ENCODE assay signal across 11 cellular contexts in genomic region chr3:12046406-12046805, GRCh38. TPM values are rescaled to one million over a fixed set of nuclear protein-coding genes. Genes with fewer than 3 reads are reported as not detected.
DNase-seq lines count a peak whose midpoint lies in the region; ATAC-seq and TF ChIP-seq lines count a peak whose summit lies in the region.
"Had no signal": no experiment of that assay in that cellular context is flagged by ENCODE, and none has a peak within 500 bp of the region (broad histone marks: within the 10 kb centered on the region; RNA-seq: fewer than 3 reads in every experiment).

No MANE protein-coding gene starts in this region.

- H3K9me3 Mint-ChIP-seq in WTC11 (no peaks in the 10 kb centered on the region), mesothelial cell of epicardium (no peaks in the 10 kb centered on the region)
- H3K9me3 Mint-ChIP-seq: activated CD4-positive, alpha-beta T cell treated with anti-CD3 and anti-CD28 coated beads, Interleukin-2, amount 10 ng/mL, durations not matched to agents 24 days and 14 days had no signal

- peak; percentile 15 for TF ChIP-seq CTCF in GM12864 (IDR thresholded peaks at IDR 0.05; ENCODE audit: low read depth, low read length, missing control alignments)
- TF ChIP-seq CTCF in WTC11 (IDR thresholded peaks at IDR 0.05), result no peak
- peak; percentile 18 for TF ChIP-seq CTCF in mesothelial cell of epicardium (IDR thresholded peaks at IDR 0.05; ENCODE audit: unreplicated experiment)
- no peak for TF ChIP-seq CTCF in vagina (IDR thresholded peaks at IDR 0.05)
- TF ChIP-seq CTCF in MM.1S (IDR thresholded peaks at IDR 0.05; ENCODE audit: low read length), result no peak

- CTCF ChIA-PET in WTC11 (lab: Charles Lee), result interaction anchor here (0.6 to 1.4 kb wide), 16 partner anchors 11 to 355 kb away, joined by 3 to 11 read pairs (median 3); no protein-coding TSS in a partner anchor

- intact Hi-C loops in vagina (cut with DNase I), result no loop called here

- POLR2A ChIA-PET in WTC11 (lab: Charles Lee), result no interaction called here

- no peak overlapping the region for H2AFZ ChIP-seq in MM.1S (ENCODE audit: low read length)

- H3K9ac ChIP-seq in MM.1S (ENCODE audit: low read length), result no peak overlapping the region

- no peaks in the 10 kb centered on the region for H3K79me2 ChIP-seq in MM.1S (ENCODE audit: low read length)

- H3K4me3 Mint-ChIP-seq in WTC11 (no peak overlapping the region), mesothelial cell of epicardium (no peak overlapping the region)
- H3K4me3 Mint-ChIP-seq: activated CD4-positive, alpha-beta T cell treated with anti-CD3 and anti-CD28 coated beads, Interleukin-2, amount 10 ng/mL, durations not matched to agents 24 days and 14 days had no signal

- H3K27me3 Mint-ChIP-seq in WTC11 (ENCODE audit: low read depth) (no peaks in the 10 kb centered on the region), mesothelial cell of epicardium (ENCODE audit: low read depth) (peaks cover 21% of the 10 kb centered on the region)
- H3K27me3 Mint-ChIP-seq: activated CD4-positive, alpha-beta T cell treated with anti-CD3 and anti-CD28 coated beads, Interleukin-2, amount 10 ng/mL, durations not matched to agents 24 days and 14 days had no signal

- peaks cover under 1% of the 10 kb centered on the region; the same call in 1 of the 2 replicates for H3K4me1 Mint-ChIP-seq in WTC11
- H3K4me1 Mint-ChIP-seq in mesothelial cell of epicardium, result no peaks in the 10 kb centered on the region
- H3K4me1 Mint-ChIP-seq: activated CD4-positive, alpha-beta T cell treated with anti-CD3 and anti-CD28 coated beads, Interleukin-2, amount 10 ng/mL, durations not matched to agents 24 days and 14 days had no signal

- DNase-seq in GM12864 (ENCODE audit: low read depth), result no peak
- peak; percentile 44 for DNase-seq in NCI-H146 (lab: John Stamatoyannopoulos, UW)
- DNase-seq in WTC11 (ENCODE audit: low spot score), result no peak
- no peak for DNase-seq in mesothelial cell of epicardium (ENCODE audit: low spot score in 2 of 2, unreplicated experiment in 2 of 2)
- no peak for DNase-seq in vagina (ENCODE audit: extremely low spot score in 2 of 2)
- DNase-seq in MM.1S, result no peak
- DNase-seq: activated CD4-positive, alpha-beta T cell treated with anti-CD3 and anti-CD28 coated beads, Interleukin-2, amount 10 ng/mL, durations not matched to agents 24 days and 14 days had no signal

- ATAC-seq in WTC11, result peak; percentile 26; the same call in 1 of the 2 replicates
- no peak for ATAC-seq in GM19328 (IDR thresholded peaks at IDR 0.05; ENCODE audit: unreplicated experiment)
- ATAC-seq in HG03196 (IDR thresholded peaks at IDR 0.05; ENCODE audit: unreplicated experiment), result no peak

- H4K20me1 ChIP-seq in MM.1S (ENCODE audit: insufficient read depth, low read length), result no peaks in the 10 kb centered on the region

- H3K27me3 ChIP-seq in vagina (no peaks in the 10 kb centered on the region), MM.1S (replicated peaks; ENCODE audit: insufficient read depth, low read length) (no peaks in the 10 kb centered on the region)

- H3K27ac Mint-ChIP-seq in WTC11 (no peak overlapping the region), mesothelial cell of epicardium (no peak overlapping the region)
- H3K27ac Mint-ChIP-seq: activated CD4-positive, alpha-beta T cell treated with anti-CD3 and anti-CD28 coated beads, Interleukin-2, amount 10 ng/mL, durations not matched to agents 24 days and 14 days had no signal

- H3K36me3 Mint-ChIP-seq in WTC11 (no peaks in the 10 kb centered on the region), mesothelial cell of epicardium (no peaks in the 10 kb centered on the region)

- H3F3A ChIP-seq in MM.1S (ENCODE audit: insufficient read depth, low read length), result no peaks in the 10 kb centered on the region

- no peak for TF ChIP-seq POLR2A in vagina (IDR thresholded peaks at IDR 0.05)

- H3K4me1 ChIP-seq in vagina, result no peaks in the 10 kb centered on the region
- H3K4me1 ChIP-seq in MM.1S (ENCODE audit: low read length), result no peaks in the 10 kb centered on the region

- H3K4me3 ChIP-seq in GM12864 (ENCODE audit: low read depth, low read length) (no peak overlapping the region), vagina (no peak overlapping the region), MM.1S (ENCODE audit: low read length) (no peak overlapping the region)
- H3K4me3 ChIP-seq: coronary artery had no signal

- no peaks in the 10 kb centered on the region for H3K36me3 ChIP-seq in vagina
- H3K36me3 ChIP-seq in MM.1S (replicated peaks; ENCODE audit: insufficient read depth, low read length), result no peaks in the 10 kb centered on the region

- no peak overlapping the region for H3K27ac ChIP-seq in vagina
- H3K27ac ChIP-seq in MM.1S (ENCODE audit: low read length), result no peak overlapping the region
- H3K27ac ChIP-seq: coronary artery had no signal

- H3K9me3 ChIP-seq in vagina, result no peaks in the 10 kb centered on the region
- no peaks in the 10 kb centered on the region for H3K9me3 ChIP-seq in MM.1S (replicated peaks; ENCODE audit: insufficient read depth, low read length)

- no peak overlapping the region for H3K4me2 ChIP-seq in MM.1S (ENCODE audit: low read depth, low read length)

- no peaks in the 10 kb centered on the region for H3K9me2 ChIP-seq in MM.1S (replicated peaks; ENCODE audit: insufficient read depth, low read length)

TF ChIP-seq in WTC11, 78 proteins besides CTCF, POLR2A, EP300 and RAD21 (continues in another document):
- TF ChIP-seq, protein P1, sequence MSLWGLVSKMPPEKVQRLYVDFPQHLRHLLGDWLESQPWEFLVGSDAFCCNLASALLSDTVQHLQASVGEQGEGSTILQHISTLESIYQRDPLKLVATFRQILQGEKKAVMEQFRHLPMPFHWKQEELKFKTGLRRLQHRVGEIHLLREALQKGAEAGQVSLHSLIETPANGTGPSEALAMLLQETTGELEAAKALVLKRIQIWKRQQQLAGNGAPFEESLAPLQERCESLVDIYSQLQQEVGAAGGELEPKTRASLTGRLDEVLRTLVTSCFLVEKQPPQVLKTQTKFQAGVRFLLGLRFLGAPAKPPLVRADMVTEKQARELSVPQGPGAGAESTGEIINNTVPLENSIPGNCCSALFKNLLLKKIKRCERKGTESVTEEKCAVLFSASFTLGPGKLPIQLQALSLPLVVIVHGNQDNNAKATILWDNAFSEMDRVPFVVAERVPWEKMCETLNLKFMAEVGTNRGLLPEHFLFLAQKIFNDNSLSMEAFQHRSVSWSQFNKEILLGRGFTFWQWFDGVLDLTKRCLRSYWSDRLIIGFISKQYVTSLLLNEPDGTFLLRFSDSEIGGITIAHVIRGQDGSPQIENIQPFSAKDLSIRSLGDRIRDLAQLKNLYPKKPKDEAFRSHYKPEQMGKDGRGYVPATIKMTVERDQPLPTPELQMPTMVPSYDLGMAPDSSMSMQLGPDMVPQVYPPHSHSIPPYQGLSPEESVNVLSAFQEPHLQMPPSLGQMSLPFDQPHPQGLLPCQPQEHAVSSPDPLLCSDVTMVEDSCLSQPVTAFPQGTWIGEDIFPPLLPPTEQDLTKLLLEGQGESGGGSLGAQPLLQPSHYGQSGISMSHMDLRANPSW (CRISPR knock-in tag; conservative IDR thresholded peaks at IDR 0.05; ENCODE audit: low read depth), result no peak
- TF ChIP-seq NFE2L1 (CRISPR knock-in tag; IDR thresholded peaks at IDR 0.05) (no peak), JUN (CRISPR knock-in tag; IDR thresholded peaks at IDR 0.05) (no peak), ZBTB43 (CRISPR knock-in tag; IDR thresholded peaks at IDR 0.05) (no peak), ZNF671 (CRISPR knock-in tag; IDR thresholded peaks at IDR 0.05) (no peak), EMX1 (CRISPR knock-in tag; IDR thresholded peaks at IDR 0.05) (no peak), IRF2 (CRISPR knock-in tag; IDR thresholded peaks at IDR 0.05; ENCODE audit: borderline replicate concordance, low read depth) (no peak), RORB (CRISPR knock-in tag; IDR thresholded peaks at IDR 0.05) (no peak), ATF3 (CRISPR knock-in tag; conservative IDR thresholded peaks at IDR 0.05) (no peak), GABPB1 (CRISPR knock-in tag; IDR thresholded peaks at IDR 0.05) (no peak), ETV6 (CRISPR knock-in tag; IDR thresholded peaks at IDR 0.05) (no peak)
- TF ChIP-seq, protein P2, sequence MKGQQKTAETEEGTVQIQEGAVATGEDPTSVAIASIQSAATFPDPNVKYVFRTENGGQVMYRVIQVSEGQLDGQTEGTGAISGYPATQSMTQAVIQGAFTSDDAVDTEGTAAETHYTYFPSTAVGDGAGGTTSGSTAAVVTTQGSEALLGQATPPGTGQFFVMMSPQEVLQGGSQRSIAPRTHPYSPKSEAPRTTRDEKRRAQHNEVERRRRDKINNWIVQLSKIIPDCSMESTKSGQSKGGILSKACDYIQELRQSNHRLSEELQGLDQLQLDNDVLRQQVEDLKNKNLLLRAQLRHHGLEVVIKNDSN (CRISPR knock-in tag; IDR thresholded peaks at IDR 0.05), result no peak
- TF ChIP-seq, protein P3, sequence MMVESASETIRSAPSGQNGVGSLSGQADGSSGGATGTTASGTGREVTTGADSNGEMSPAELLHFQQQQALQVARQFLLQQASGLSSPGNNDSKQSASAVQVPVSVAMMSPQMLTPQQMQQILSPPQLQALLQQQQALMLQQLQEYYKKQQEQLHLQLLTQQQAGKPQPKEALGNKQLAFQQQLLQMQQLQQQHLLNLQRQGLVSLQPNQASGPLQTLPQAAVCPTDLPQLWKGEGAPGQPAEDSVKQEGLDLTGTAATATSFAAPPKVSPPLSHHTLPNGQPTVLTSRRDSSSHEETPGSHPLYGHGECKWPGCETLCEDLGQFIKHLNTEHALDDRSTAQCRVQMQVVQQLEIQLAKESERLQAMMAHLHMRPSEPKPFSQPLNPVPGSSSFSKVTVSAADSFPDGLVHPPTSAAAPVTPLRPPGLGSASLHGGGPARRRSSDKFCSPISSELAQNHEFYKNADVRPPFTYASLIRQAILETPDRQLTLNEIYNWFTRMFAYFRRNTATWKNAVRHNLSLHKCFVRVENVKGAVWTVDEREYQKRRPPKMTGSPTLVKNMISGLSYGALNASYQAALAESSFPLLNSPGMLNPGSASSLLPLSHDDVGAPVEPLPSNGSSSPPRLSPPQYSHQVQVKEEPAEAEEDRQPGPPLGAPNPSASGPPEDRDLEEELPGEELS (CRISPR knock-in tag; IDR thresholded peaks at IDR 0.05), result no peak

RNA-seq across cellular contexts. Expression of gene SYN2, which starts 42.2 kb away (rescaled TPM):
- total RNA-seq in WTC11 (2021), result 6.5 to 7.1 TPM (median 6.7 TPM) in 3 replicates
- 0.78 to 0.97 TPM (median 0.86 TPM) in 3 replicates for total RNA-seq in mesothelial cell of epicardium
- 8.8 TPM for total RNA-seq in vagina
- total RNA-seq: HT1080 had no signal

Comparison
In these comparisons a context has a peak if more than half of its experiments do, and no peak if none do; other contexts are left out.
1. CTCF ChIP-seq: peak in GM12864 (single experiment) and mesothelial cell of epicardium (single experiment); none in WTC11 (single experiment), vagina (0 of 3) and MM.1S (single experiment).